ENCODE assay signal across 19 cellular contexts in genomic region chr17:68861602-68862001, GRCh38.
DNase-seq lines count a peak whose midpoint lies in the region; TF ChIP-seq lines count a peak whose summit lies in the region.
"Had no signal": no experiment of that assay in that cellular context is flagged by ENCODE, and none has a peak within 500 bp of the region (broad histone marks: within the 10 kb centered on the region; RNA-seq: fewer than 3 reads in every experiment).

No MANE protein-coding gene starts in this region.

- DNase-seq in NCI-H2171 treated with DMSO at 0.1 percent for 48 hours (lab: John Stamatoyannopoulos, UW): peak; percentile 52
- DNase-seq in NCI-H2171 (lab: John Stamatoyannopoulos, UW): no peak
- DNase-seq in NCI-H1105 (lab: John Stamatoyannopoulos, UW): peak; percentile 50
- peak; percentile 82 for DNase-seq in NCI-H774 (lab: John Stamatoyannopoulos, UW)
- peak; percentile 73 for DNase-seq in glomerular endothelial cell (ENCODE audit: extremely low read depth, low read depth, low spot score)
- no peak for DNase-seq in T-helper 2 cell treated with Interferon-gamma antibody and Interleukin-4, amounts not matched to agents 5 μg/mL and 100 μg/mL, for 36 hours (ENCODE audit: low spot score)
- DNase-seq in foreskin fibroblast: no peak
- no peak for DNase-seq in NCI-H2227 treated with DMSO at 0.1 percent for 48 hours (lab: John Stamatoyannopoulos, UW)
- DNase-seq: activated naive CD4-positive, alpha-beta T cell; activated T-cell treated with anti-CD3 and anti-CD28 coated beads for 4 hours; amniotic stem cell; C1 segment of cervical spinal cord; H9; heart right ventricle; Karpas-422; lower lobe of right lung; NCI-H1048; substantia nigra; uterus had no signal

- no peak overlapping the region for H3K4me3 Mint-ChIP-seq in T-helper 2 cell treated with Interferon-gamma antibody and Interleukin-4, amounts not matched to agents 5 μg/mL and 100 μg/mL, for 36 hours
- H3K4me3 Mint-ChIP-seq: H9 had no signal

- H3K27me3 Mint-ChIP-seq in T-helper 2 cell treated with Interferon-gamma antibody and Interleukin-4, amounts not matched to agents 5 μg/mL and 100 μg/mL, for 36 hours (ENCODE audit: low read depth): no peaks in the 10 kb centered on the region

- H3K9me3 Mint-ChIP-seq in T-helper 2 cell treated with Interferon-gamma antibody and Interleukin-4, amounts not matched to agents 5 μg/mL and 100 μg/mL, for 36 hours: peaks cover 6% of the 10 kb centered on the region

- H3K36me3 Mint-ChIP-seq in T-helper 2 cell treated with Interferon-gamma antibody and Interleukin-4, amounts not matched to agents 5 μg/mL and 100 μg/mL, for 36 hours (ENCODE audit: low read depth): no peaks in the 10 kb centered on the region

- no peak overlapping the region for H3K4me3 ChIP-seq in foreskin fibroblast (ENCODE audit: low read depth in 1 of 2, low read length in 2 of 2)
- H3K4me3 ChIP-seq: heart right ventricle, lower lobe of right lung, uterus had no signal

- no peak for TF ChIP-seq CTCF in foreskin fibroblast (IDR thresholded peaks at IDR 0.05; ENCODE audit: low read depth, low read length)

- H3K4me1 Mint-ChIP-seq in T-helper 2 cell treated with Interferon-gamma antibody and Interleukin-4, amounts not matched to agents 5 μg/mL and 100 μg/mL, for 36 hours (ENCODE audit: low read depth): no peaks in the 10 kb centered on the region
- H3K4me1 Mint-ChIP-seq: H9 had no signal

- H3K27ac Mint-ChIP-seq in T-helper 2 cell treated with Interferon-gamma antibody and Interleukin-4, amounts not matched to agents 5 μg/mL and 100 μg/mL, for 36 hours: no peak overlapping the region
- H3K27ac Mint-ChIP-seq: H9 had no signal

Comparison
In these comparisons a context has a peak if more than half of its experiments do, and no peak if none do; other contexts are left out.
1. DNase-seq: peak in NCI-H2171 treated with DMSO at 0.1 percent for 48 hours (single experiment), NCI-H1105 (single experiment), NCI-H774 (single experiment) and glomerular endothelial cell (single experiment); none in NCI-H2171 (single experiment), T-helper 2 cell treated with Interferon-gamma antibody and Interleukin-4, amounts not matched to agents 5 μg/mL and 100 μg/mL, for 36 hours (single experiment), foreskin fibroblast (0 of 2) and NCI-H2227 treated with DMSO at 0.1 percent for 48 hours (single experiment).